Comparison of ENCODE assay signal across 8 cellular contexts in the genomic region with DNA sequence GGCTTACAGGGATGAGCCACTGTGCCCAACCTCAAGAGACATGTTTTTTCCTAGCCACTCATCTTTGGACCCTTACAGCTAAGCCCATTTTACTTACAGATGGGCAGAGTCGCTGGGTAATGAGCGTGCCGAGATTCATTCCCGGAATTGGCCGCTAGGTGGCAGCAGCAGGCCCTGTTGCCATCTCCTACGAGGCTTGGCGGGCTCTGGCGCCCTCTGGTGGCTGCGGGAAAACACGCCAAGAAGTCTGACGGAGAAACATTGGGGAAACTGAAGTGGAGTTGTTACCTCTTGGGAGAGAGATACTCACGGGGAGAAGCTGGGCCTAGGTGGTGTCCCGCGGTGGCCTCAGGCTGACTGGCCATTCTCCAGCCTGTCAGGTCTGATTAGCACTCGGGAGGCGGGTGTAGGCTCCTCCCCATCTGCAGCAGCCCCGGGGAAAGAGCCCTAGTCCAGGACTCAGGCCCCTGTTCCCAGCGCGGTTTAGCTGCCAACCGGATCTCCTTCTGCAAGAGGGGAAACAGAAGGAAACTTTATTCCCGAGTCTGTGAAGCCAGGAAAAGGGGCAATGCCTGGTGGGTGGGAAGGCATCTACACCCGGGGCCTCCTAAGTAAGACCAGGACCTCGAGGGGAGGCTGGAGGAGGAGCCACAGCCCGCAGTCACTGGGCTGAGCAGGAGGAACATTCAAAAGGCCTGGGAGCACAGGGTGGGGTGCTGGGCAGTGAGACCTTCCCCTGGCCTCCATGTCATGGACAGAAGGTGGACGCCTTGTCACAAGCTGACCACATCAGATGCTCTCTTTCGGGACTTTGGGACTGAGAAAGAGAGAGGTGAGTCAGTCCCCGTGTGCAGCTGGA. TPM values are rescaled to one million over a fixed set of nuclear protein-coding genes. Genes with fewer than 3 reads are reported as not detected.
DNase-seq lines count a peak whose midpoint lies in the region; ATAC-seq and TF ChIP-seq lines count a peak whose summit lies in the region.

No MANE protein-coding gene starts in this region.

- H3K27ac Mint-ChIP-seq in CD4-positive, alpha-beta memory T cell: peak overlapping the region in 6 of 7 donors; percentile 9 to 91 (median 61)
- peak overlapping the region; percentile 30 for H3K27ac Mint-ChIP-seq in activated naive CD8-positive, alpha-beta T cell treated with anti-CD3 and anti-CD28 coated beads, Interleukin-2, amount 50 U/mL, for 24 hours

- DNase-seq in CD4-positive, alpha-beta memory T cell: peak; percentile 88 to 93 (median 91)
- DNase-seq in GOT3 (lab: John Stamatoyannopoulos, UW): peak; percentile 41
- peak; percentile 71 for DNase-seq in NCI-H1694 treated with DMSO at 0.1 percent for 48 hours (lab: John Stamatoyannopoulos, UW)
- DNase-seq in T-helper 1 cell: peak; percentile 89 to 97 (median 90)
- peak; percentile 99 for DNase-seq in activated naive CD8-positive, alpha-beta T cell treated with anti-CD3 and anti-CD28 coated beads, Interleukin-2, amount 50 U/mL, for 24 hours
- DNase-seq in cardiac septum (ENCODE audit: low spot score): peak; percentile 97
- peak; percentile 99 for DNase-seq in posterior vena cava (ENCODE audit: low spot score)
- peak; percentile 94 to 95 for DNase-seq in uterus

- H3K4me1 Mint-ChIP-seq in CD4-positive, alpha-beta memory T cell: peaks cover 3 to 7% (median 5%) of the 10 kb centered on the region in 4 donors
- H3K4me1 Mint-ChIP-seq in activated naive CD8-positive, alpha-beta T cell treated with anti-CD3 and anti-CD28 coated beads, Interleukin-2, amount 50 U/mL, for 24 hours: peaks cover 19% of the 10 kb centered on the region

- peak; percentile 100 for TF ChIP-seq CTCF in uterus (IDR thresholded peaks at IDR 0.05)

- intact Hi-C loops in CD4-positive, alpha-beta memory T cell (cut with micrococcal nuclease): loop anchor here (1.0 to 5.0 kb wide), 5 partner anchors 10 to 331 kb away; a partner anchor contains a TSS
- intact Hi-C loops in cardiac septum (cut with DNase I) (loop anchor here (1.0 to 5.0 kb wide), 3 partner anchors 46 to 175 kb away; no protein-coding TSS in a partner anchor), posterior vena cava (cut with DNase I) (loop anchor here in 1 of 2 donors (5.0 to 10.0 kb wide), 2 partner anchors 176 to 243 kb away; a partner anchor contains a TSS), uterus (cut with DNase I; ENCODE audit: low total_unique reads) (loop anchor here (10.0 kb wide), 1 partner anchor 83 kb away; no protein-coding TSS in a partner anchor)

- no peak overlapping the region for H3K4me3 ChIP-seq in CD4-positive, alpha-beta memory T cell (ENCODE audit: low read length in 2 of 2)
- no peak overlapping the region for H3K4me3 ChIP-seq in uterus

- H3K4me1 ChIP-seq in CD4-positive, alpha-beta memory T cell (ENCODE audit: insufficient read depth, low read length): peaks cover 6% of the 10 kb centered on the region
- H3K4me1 ChIP-seq in uterus: no peaks in the 10 kb centered on the region

- TF ChIP-seq POLR2A in uterus (IDR thresholded peaks at IDR 0.05): peak in 1 of 2 donors; percentile 35

- H3K9me3 Mint-ChIP-seq in CD4-positive, alpha-beta memory T cell: no peaks in the 10 kb centered on the region
- no peaks in the 10 kb centered on the region for H3K9me3 Mint-ChIP-seq in activated naive CD8-positive, alpha-beta T cell treated with anti-CD3 and anti-CD28 coated beads, Interleukin-2, amount 50 U/mL, for 24 hours

- CTCF ChIA-PET in CD4-positive, alpha-beta memory T cell (lab: Charles Lee; ENCODE audit: partially characterized antibody): interaction anchor here (0.5 to 3.3 kb wide), 26 partner anchors 8 to 618 kb away, joined by 3 to 21 read pairs (median 5); a partner anchor contains a TSS

- ATAC-seq in activated naive CD8-positive, alpha-beta T cell treated with anti-CD3 and anti-CD28 coated beads, Interleukin-2, amount 50 U/mL, for 24 hours: peak; percentile 75

- H3K36me3 ChIP-seq in CD4-positive, alpha-beta memory T cell (ENCODE audit: insufficient read depth, low read length): no peaks in the 10 kb centered on the region
- H3K36me3 ChIP-seq in uterus: no peaks in the 10 kb centered on the region

- no peaks in the 10 kb centered on the region for H3K27me3 Mint-ChIP-seq in CD4-positive, alpha-beta memory T cell
- H3K27me3 Mint-ChIP-seq in activated naive CD8-positive, alpha-beta T cell treated with anti-CD3 and anti-CD28 coated beads, Interleukin-2, amount 50 U/mL, for 24 hours: no peaks in the 10 kb centered on the region

- no peaks in the 10 kb centered on the region for H3K27me3 ChIP-seq in CD4-positive, alpha-beta memory T cell (ENCODE audit: insufficient read depth, low read length)
- no peaks in the 10 kb centered on the region for H3K27me3 ChIP-seq in uterus

- peak overlapping the region in 2 of 8 donors; percentile 48 to 50 for H3K4me3 Mint-ChIP-seq in CD4-positive, alpha-beta memory T cell
- no peak overlapping the region for H3K4me3 Mint-ChIP-seq in activated naive CD8-positive, alpha-beta T cell treated with anti-CD3 and anti-CD28 coated beads, Interleukin-2, amount 50 U/mL, for 24 hours

- POLR2A ChIA-PET in CD4-positive, alpha-beta memory T cell (lab: Charles Lee; ENCODE audit: partially characterized antibody): interaction anchor here (0.6 to 1.7 kb wide), 4 partner anchors 10 to 623 kb away, joined by 3 to 10 read pairs (median 3); a partner anchor contains a TSS

- peaks cover 6 to 21% of the 10 kb centered on the region in 2 donors for H3K36me3 Mint-ChIP-seq in CD4-positive, alpha-beta memory T cell
- peaks cover 6% of the 10 kb centered on the region for H3K36me3 Mint-ChIP-seq in activated naive CD8-positive, alpha-beta T cell treated with anti-CD3 and anti-CD28 coated beads, Interleukin-2, amount 50 U/mL, for 24 hours (ENCODE audit: low read depth)

- H3K27ac ChIP-seq in CD4-positive, alpha-beta memory T cell (ENCODE audit: low read depth, low read length): no peak overlapping the region
- peak overlapping the region; percentile 12 to 28 for H3K27ac ChIP-seq in uterus

- H3K9me3 ChIP-seq in CD4-positive, alpha-beta memory T cell (ENCODE audit: control insufficient read depth in 1 of 2, low read length in 2 of 2): no peaks in the 10 kb centered on the region
- no peaks in the 10 kb centered on the region for H3K9me3 ChIP-seq in uterus

RNA-seq across cellular contexts. Expression of a gene that starts 9.7 kb away (rescaled TPM):
- 10 to 100 TPM; 51.8 to 57.9 TPM for total RNA-seq in CD4-positive, alpha-beta memory T cell
- polyA plus RNA-seq in CD4-positive, alpha-beta memory T cell: 10 to 100 TPM; 47.5 to 48.8 TPM
- total RNA-seq in cardiac septum: 136 TPM
- total RNA-seq in posterior vena cava: 10 to 100 TPM; 38.6 to 38.9 TPM
- total RNA-seq in uterus: 100 to 1,000 TPM in 1 of 4 donors, 10 to 100 TPM in 3; 21.5 to 173 (median 64.2) TPM

RNA-seq across cellular contexts. Expression of a gene that starts 31.4 kb away (rescaled TPM):
- not detected for total RNA-seq in CD4-positive, alpha-beta memory T cell
- not detected for polyA plus RNA-seq in CD4-positive, alpha-beta memory T cell
- total RNA-seq in cardiac septum: 2.0 TPM
- total RNA-seq in posterior vena cava: under 1 TPM; 0.67 to 0.69 TPM
- 1 to 10 TPM in 1 of 4 donors, under 1 TPM in 1, not detected in 2; 0.98 to 2.6 TPM for total RNA-seq in uterus

RNA-seq across cellular contexts. Expression of a gene that starts 42.2 kb away (rescaled TPM):
- 10 to 100 TPM; 47.8 to 50.5 TPM for total RNA-seq in CD4-positive, alpha-beta memory T cell
- polyA plus RNA-seq in CD4-positive, alpha-beta memory T cell: 100 to 1,000 TPM; 110 to 136 TPM
- 65.7 TPM for total RNA-seq in cardiac septum
- total RNA-seq in posterior vena cava: 10 to 100 TPM; 41.9 to 49.1 TPM
- total RNA-seq in uterus: 100 to 1,000 TPM in 2 of 4 donors, 10 to 100 TPM in 2; 31.3 to 198 (median 96.0) TPM

RNA-seq across cellular contexts. Expression of a gene that starts 49.8 kb away (rescaled TPM):
- 10 to 100 TPM; 22.0 to 26.9 TPM for total RNA-seq in CD4-positive, alpha-beta memory T cell
- 10 to 100 TPM; 13.4 to 17.6 TPM for polyA plus RNA-seq in CD4-positive, alpha-beta memory T cell
- total RNA-seq in cardiac septum (5.6 TPM), posterior vena cava (10 to 100 TPM; 22.9 to 35.2 TPM), uterus (10 to 100 TPM; 14.3 to 49.7 (median 49.0) TPM)

RNA-seq across cellular contexts. Expression of a gene that starts 50.7 kb away (rescaled TPM):
- 10 to 100 TPM; 13.3 to 13.8 TPM for total RNA-seq in CD4-positive, alpha-beta memory T cell
- 10 to 100 TPM; 11.3 to 15.2 TPM for polyA plus RNA-seq in CD4-positive, alpha-beta memory T cell
- total RNA-seq in cardiac septum: 6.2 TPM
- 1 to 10 TPM; 6.0 to 7.1 TPM for total RNA-seq in posterior vena cava
- 10 to 100 TPM in 2 of 4 donors, 1 to 10 TPM in 2; 3.8 to 27.4 (median 10.6) TPM for total RNA-seq in uterus

Comparison
In these comparisons a context has a peak if more than half of its experiments do, and no peak if none do; other contexts are left out.
1. DNase-seq: peak in every context shown above with its lines; median percentile 99 in activated naive CD8-positive, alpha-beta T cell treated with anti-CD3 and anti-CD28 coated beads, Interleukin-2, amount 50 U/mL, for 24 hours; 99 in posterior vena cava; 97 in cardiac septum; 94 in uterus; 91 in CD4-positive, alpha-beta memory T cell; 90 in T-helper 1 cell; 71 in NCI-H1694 treated with DMSO at 0.1 percent for 48 hours; 41 in GOT3.